1 cellular context compared by ENCODE assay signal in the genomic region with DNA sequence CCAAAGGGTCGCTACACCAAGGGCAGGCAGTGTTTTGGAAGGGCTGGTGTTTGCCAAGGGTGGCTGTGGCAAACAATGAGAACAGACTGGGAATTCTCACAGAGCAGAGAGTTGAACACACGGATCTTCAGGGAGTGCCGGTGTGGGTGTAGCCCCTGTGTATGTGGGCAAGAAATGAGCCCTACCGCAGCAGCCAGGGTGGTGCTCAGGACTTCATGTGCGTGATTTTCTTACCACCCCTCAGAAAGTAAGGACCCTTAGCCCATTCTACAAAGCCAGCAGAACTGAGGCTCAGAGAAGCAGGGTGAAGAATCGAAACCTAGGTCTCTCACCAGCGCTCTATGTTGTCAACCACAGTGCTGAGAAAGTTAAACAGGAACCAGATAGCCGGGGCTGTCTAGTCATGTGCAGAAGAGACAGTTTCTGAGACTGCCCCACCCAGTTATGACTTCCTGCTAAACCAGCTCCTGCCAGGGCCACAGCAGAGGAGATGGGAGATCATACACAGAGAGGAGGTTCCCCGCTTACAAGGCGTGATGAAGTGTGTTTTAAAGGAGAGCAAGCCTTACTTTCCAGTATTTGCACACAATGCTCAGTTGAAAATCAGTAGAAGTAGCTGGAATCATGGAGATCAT.
TF ChIP-seq lines count a peak whose summit lies in the region.

No MANE protein-coding gene starts in this region.

TF ChIP-seq in K562, 482 proteins besides CTCF, POLR2A, EP300 and RAD21 (continued from another document and continues in another):
- TF ChIP-seq PBX2 (CRISPR knock-in tag; IDR thresholded peaks at IDR 0.05; ENCODE audit: low read depth) (no peak), PBX2 (tag; conservative IDR thresholded peaks at IDR 0.05; ENCODE audit: low read depth) (no peak), SIN3A (IDR thresholded peaks at IDR 0.05; ENCODE audit: borderline replicate concordance in 2 of 2, control insufficient read depth in 1 of 2, low read depth in 2 of 2, low read length in 2 of 2) (no peak), CHAMP1 (IDR thresholded peaks at IDR 0.05) (no peak), ZNF77 (CRISPR knock-in tag; IDR thresholded peaks at IDR 0.05) (no peak), GATAD2B (IDR thresholded peaks at IDR 0.05; ENCODE audit: borderline replicate concordance) (no peak), ZNF668 (CRISPR knock-in tag; IDR thresholded peaks at IDR 0.05) (no peak), HNRNPH1 (optimal IDR thresholded peaks at IDR 0.05; ENCODE audit: low read depth, low read length) (no peak), ZNF263 (CRISPR knock-in tag; IDR thresholded peaks at IDR 0.05; ENCODE audit: borderline replicate concordance) (no peak), ETV5 (CRISPR knock-in tag; IDR thresholded peaks at IDR 0.05; ENCODE audit: low read depth) (no peak), TRIM28 (IDR thresholded peaks at IDR 0.05) (no peak), CREB3 (tag; conservative IDR thresholded peaks at IDR 0.05; ENCODE audit: low read depth) (no peak), ZNF75A (CRISPR knock-in tag; IDR thresholded peaks at IDR 0.05) (0 out of 2 replicates have a peak, but pooled peaks have one; percentile 15), C11orf30 (IDR thresholded peaks at IDR 0.05; ENCODE audit: low read depth) (peak; percentile 41; the same call in 1 of the 2 replicates), TGIF2 (CRISPR knock-in tag; IDR thresholded peaks at IDR 0.05) (no peak), SMARCC2 (IDR thresholded peaks at IDR 0.05; ENCODE audit: low read depth) (no peak), U2AF2 (optimal IDR thresholded peaks at IDR 0.05; ENCODE audit: low read depth, low read length) (no peak), NRF1 (conservative IDR thresholded peaks at IDR 0.05 in 1 of 2, IDR thresholded peaks at IDR 0.05 in 1 of 2) (peak; percentile 70 to 74), EHMT2 (IDR thresholded peaks at IDR 0.05) (no peak), MIER1 (IDR thresholded peaks at IDR 0.05; ENCODE audit: low read depth) (no peak), SIRT6 (IDR thresholded peaks at IDR 0.05; ENCODE audit: low read depth, low read length) (no peak), NONO (IDR thresholded peaks at IDR 0.05; ENCODE audit: low read depth in 2 of 2, low read length in 1 of 2) (no peak), ZNF764 (CRISPR knock-in tag; IDR thresholded peaks at IDR 0.05; ENCODE audit: low read depth) (no peak), RNF219 (CRISPR knock-in tag; IDR thresholded peaks at IDR 0.05) (no peak), PML (IDR thresholded peaks at IDR 0.05; ENCODE audit: low read length) (no peak), RB1 (IDR thresholded peaks at IDR 0.05; ENCODE audit: low read depth) (no peak), GTF2A2 (tag; IDR thresholded peaks at IDR 0.05) (no peak), TFAM (CRISPR knock-in tag; conservative IDR thresholded peaks at IDR 0.05) (no peak), HMGN3 (IDR thresholded peaks at IDR 0.05; ENCODE audit: borderline replicate concordance, extremely low read depth, insufficient read length, low read depth, low read length) (no peak), ZNF444 (CRISPR knock-in tag; IDR thresholded peaks at IDR 0.05) (no peak), PCBP1 (IDR thresholded peaks at IDR 0.05; ENCODE audit: low read depth, low read length, poor library complexity, severe bottlenecking) (no peak), SRSF9 (IDR thresholded peaks at IDR 0.05; ENCODE audit: borderline replicate concordance, low read depth, low read length) (no peak), ZNF589 (CRISPR knock-in tag; IDR thresholded peaks at IDR 0.05; ENCODE audit: low read depth) (peak; percentile 85), CLOCK (CRISPR knock-in tag; IDR thresholded peaks at IDR 0.05; ENCODE audit: borderline replicate concordance) (no peak), SAFB2 (IDR thresholded peaks at IDR 0.05; ENCODE audit: borderline replicate concordance, low read depth, low read length, severe bottlenecking) (no peak), TAF15 (IDR thresholded peaks at IDR 0.05; ENCODE audit: low read depth, low read length) (no peak)
- TF ChIP-seq, protein P1, sequence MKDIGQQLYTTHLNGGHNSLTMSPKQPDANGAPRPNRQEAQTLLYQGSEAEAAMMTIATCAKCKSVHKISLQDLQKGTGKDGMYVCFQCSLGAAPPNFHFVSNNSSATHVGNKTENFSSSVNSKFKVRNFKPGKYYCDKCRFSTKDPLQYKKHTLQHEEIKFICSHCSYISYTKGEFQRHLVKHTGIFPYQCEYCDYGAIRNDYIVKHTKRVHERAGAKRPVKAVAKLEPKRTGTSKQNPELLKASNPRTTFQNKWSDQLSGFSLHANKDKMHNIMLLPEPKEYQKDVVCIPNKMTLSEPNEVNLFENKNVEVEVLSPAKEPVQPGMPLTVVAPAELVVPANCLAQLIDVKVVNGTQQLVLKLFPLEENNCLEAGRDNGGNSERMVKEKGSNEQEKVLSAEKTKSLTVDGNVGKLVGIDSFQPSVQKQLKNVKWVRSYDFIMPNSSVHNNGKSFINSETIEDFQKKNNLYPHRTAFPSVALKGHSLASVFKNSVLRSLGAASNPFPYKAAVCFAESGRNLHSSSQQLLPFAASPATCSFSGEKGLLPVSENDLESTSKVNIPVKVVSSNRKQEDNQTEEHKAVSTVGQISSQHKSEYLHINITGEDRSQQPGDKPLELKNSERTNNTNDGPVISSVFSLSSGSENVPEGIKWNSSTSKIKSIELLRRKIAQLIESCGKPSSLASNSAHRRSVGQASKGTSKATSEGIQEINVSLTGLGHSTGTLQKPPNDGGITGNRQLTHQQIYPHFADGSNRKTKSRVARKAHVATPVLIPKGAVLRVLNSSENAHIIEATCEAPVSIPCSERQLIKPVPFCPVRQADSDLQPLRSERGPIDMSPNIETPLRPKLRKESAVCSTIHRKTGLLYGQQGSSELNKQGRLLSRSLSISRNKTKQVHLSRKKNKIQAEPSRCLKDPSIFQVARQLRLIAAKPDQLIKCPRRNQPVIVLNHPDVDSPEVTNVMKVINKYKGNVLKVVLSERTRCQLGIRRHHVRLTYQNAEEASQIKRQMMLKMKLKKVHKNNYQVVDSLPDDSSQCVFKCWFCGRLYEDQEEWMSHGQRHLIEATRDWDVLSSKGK (CRISPR knock-in tag; IDR thresholded peaks at IDR 0.05) = no peak
- TF ChIP-seq, protein P2, sequence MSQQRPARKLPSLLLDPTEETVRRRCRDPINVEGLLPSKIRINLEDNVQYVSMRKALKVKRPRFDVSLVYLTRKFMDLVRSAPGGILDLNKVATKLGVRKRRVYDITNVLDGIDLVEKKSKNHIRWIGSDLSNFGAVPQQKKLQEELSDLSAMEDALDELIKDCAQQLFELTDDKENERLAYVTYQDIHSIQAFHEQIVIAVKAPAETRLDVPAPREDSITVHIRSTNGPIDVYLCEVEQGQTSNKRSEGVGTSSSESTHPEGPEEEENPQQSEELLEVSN (IDR thresholded peaks at IDR 0.05; ENCODE audit: borderline replicate concordance in 1 of 2, extremely low read depth in 1 of 2, insufficient read depth in 1 of 2, insufficient read length in 1 of 2, low read depth in 1 of 2, low read length in 1 of 2, poor library complexity in 1 of 2, severe bottlenecking in 1 of 2) = no peak
- TF ChIP-seq, protein P3, sequence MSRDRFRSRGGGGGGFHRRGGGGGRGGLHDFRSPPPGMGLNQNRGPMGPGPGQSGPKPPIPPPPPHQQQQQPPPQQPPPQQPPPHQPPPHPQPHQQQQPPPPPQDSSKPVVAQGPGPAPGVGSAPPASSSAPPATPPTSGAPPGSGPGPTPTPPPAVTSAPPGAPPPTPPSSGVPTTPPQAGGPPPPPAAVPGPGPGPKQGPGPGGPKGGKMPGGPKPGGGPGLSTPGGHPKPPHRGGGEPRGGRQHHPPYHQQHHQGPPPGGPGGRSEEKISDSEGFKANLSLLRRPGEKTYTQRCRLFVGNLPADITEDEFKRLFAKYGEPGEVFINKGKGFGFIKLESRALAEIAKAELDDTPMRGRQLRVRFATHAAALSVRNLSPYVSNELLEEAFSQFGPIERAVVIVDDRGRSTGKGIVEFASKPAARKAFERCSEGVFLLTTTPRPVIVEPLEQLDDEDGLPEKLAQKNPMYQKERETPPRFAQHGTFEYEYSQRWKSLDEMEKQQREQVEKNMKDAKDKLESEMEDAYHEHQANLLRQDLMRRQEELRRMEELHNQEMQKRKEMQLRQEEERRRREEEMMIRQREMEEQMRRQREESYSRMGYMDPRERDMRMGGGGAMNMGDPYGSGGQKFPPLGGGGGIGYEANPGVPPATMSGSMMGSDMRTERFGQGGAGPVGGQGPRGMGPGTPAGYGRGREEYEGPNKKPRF (IDR thresholded peaks at IDR 0.05; ENCODE audit: low read depth, low read length) = no peak
